ENCODE assay signal across 33 cellular contexts in genomic region chr5:173981362-173981761, GRCh38. TPM values are rescaled to one million over a fixed set of nuclear protein-coding genes. Genes with fewer than 3 reads are reported as not detected.
"Had no signal": no experiment of that assay in that cellular context is flagged by ENCODE, and none has a peak within 500 bp of the region (broad histone marks: within the 10 kb centered on the region; RNA-seq: fewer than 3 reads in every experiment).

No MANE protein-coding gene starts in this region.

- H3K9me3 Mint-ChIP-seq: activated T-cell treated with anti-CD3 and anti-CD28 coated beads, Interleukin-2, amount 50 U/mL, for 4 hours; activated T-helper 2 cell treated with anti-CD3 and anti-CD28 coated beads, Interferon-gamma antibody, Interleukin-2, Interleukin-4, amounts not matched to agents 10 μg/mL and 5 μg/mL and 100 μg/mL, durations not matched to agents 14 hours and 24 hours and 36 hours; dendritic cell treated with granulocyte-macrophage colony-stimulating factor and Interleukin-4, amounts not matched to agents 40 ng/mL and 50 ng/mL, for 4 days; natural killer cell; stimulated activated effector memory CD8-positive, alpha-beta T cell treated with anti-CD3 and anti-CD28 coated beads, Interleukin-12 subunit alpha, Interleukin-12 subunit beta, amount 100 ng/mL, for 72 hours; stimulated activated naive CD8-positive, alpha-beta T cell treated with anti-CD3 and anti-CD28 coated beads, Interleukin-15, amount 100 ng/mL, for 72 hours; T-helper 2 cell treated with Interferon-gamma antibody and Interleukin-4, amounts not matched to agents 5 μg/mL and 100 μg/mL, for 36 hours had no signal

- H3K27me3 ChIP-seq: adrenal gland, ascending aorta, brain microvascular endothelial cell, pancreas had no signal

- H3K4me3 ChIP-seq: adrenal gland, ascending aorta, heart right ventricle, left lung, lung, pancreas, tibial artery had no signal

- H3K36me3 ChIP-seq: adrenal gland, ascending aorta, brain microvascular endothelial cell, heart right ventricle, left lung, pancreas, tibial artery, WERI-Rb-1 had no signal

- H3K27ac Mint-ChIP-seq: activated naive CD8-positive, alpha-beta T cell; activated T-helper 2 cell treated with anti-CD3 and anti-CD28 coated beads, Interferon-gamma antibody, Interleukin-2, Interleukin-4, amounts not matched to agents 10 μg/mL and 5 μg/mL and 100 μg/mL, durations not matched to agents 14 hours and 24 hours and 36 hours; dendritic cell treated with granulocyte-macrophage colony-stimulating factor and Interleukin-4, amounts not matched to agents 40 ng/mL and 50 ng/mL, for 4 days; natural killer cell; stimulated activated effector memory CD8-positive, alpha-beta T cell treated with anti-CD3 and anti-CD28 coated beads, Interleukin-12 subunit alpha, Interleukin-12 subunit beta, amount 100 ng/mL, for 72 hours; stimulated activated naive CD8-positive, alpha-beta T cell treated with anti-CD3 and anti-CD28 coated beads, Interleukin-15, amount 100 ng/mL, for 72 hours; T-helper 2 cell treated with Interferon-gamma antibody and Interleukin-4, amounts not matched to agents 5 μg/mL and 100 μg/mL, for 36 hours had no signal

- DNase-seq: activated CD4-positive, alpha-beta T cell treated with anti-CD3 and anti-CD28 coated beads for 1 hour; activated CD4-positive, alpha-beta T cell treated with anti-CD3 and anti-CD28 coated beads, Interleukin-2, amount 50 U/mL, for 4 hours; activated CD8-positive, alpha-beta memory T cell treated with anti-CD3 and anti-CD28 coated beads, Interleukin-2, amount 50 U/mL, for 48 hours; activated naive CD4-positive, alpha-beta T cell; activated T-cell treated with anti-CD3 and anti-CD28 coated beads, Interleukin-2, amount 50 U/mL, for 4 hours; adrenal gland; brain microvascular endothelial cell; caudate nucleus; effector CD4-positive, alpha-beta T cell; foreskin fibroblast; heart right ventricle; kidney glomerular epithelial cell; left lung; midbrain; natural killer cell; right cardiac atrium; stimulated activated CD4-positive, alpha-beta T cell treated with anti-CD3 and anti-CD28 coated beads, Interleukin-12 subunit alpha, Interleukin-12 subunit beta, amount 100 ng/mL, for 4 hours; stimulated activated naive CD8-positive, alpha-beta T cell treated with anti-CD3 and anti-CD28 coated beads, Interleukin-15, amount 100 ng/mL, for 72 hours; tibial artery; WERI-Rb-1 had no signal

- H3K4me1 ChIP-seq: adrenal gland, ascending aorta, heart right ventricle, left lung, pancreas, tibial artery had no signal

- H3K4me3 Mint-ChIP-seq: activated naive CD8-positive, alpha-beta T cell; activated T-cell treated with anti-CD3 and anti-CD28 coated beads, Interleukin-2, amount 50 U/mL, for 4 hours; dendritic cell treated with granulocyte-macrophage colony-stimulating factor and Interleukin-4, amounts not matched to agents 40 ng/mL and 50 ng/mL, for 4 days; natural killer cell; stimulated activated effector memory CD8-positive, alpha-beta T cell treated with anti-CD3 and anti-CD28 coated beads, Interleukin-12 subunit alpha, Interleukin-12 subunit beta, amount 100 ng/mL, for 72 hours; stimulated activated naive CD8-positive, alpha-beta T cell treated with anti-CD3 and anti-CD28 coated beads, Interleukin-15, amount 100 ng/mL, for 72 hours; T-helper 2 cell treated with Interferon-gamma antibody and Interleukin-4, amounts not matched to agents 5 μg/mL and 100 μg/mL, for 36 hours had no signal

- H3K9me3 ChIP-seq: adrenal gland, ascending aorta, left lung, pancreas had no signal

- H3K4me1 Mint-ChIP-seq: natural killer cell; stimulated activated effector memory CD8-positive, alpha-beta T cell treated with anti-CD3 and anti-CD28 coated beads, Interleukin-12 subunit alpha, Interleukin-12 subunit beta, amount 100 ng/mL, for 72 hours; stimulated activated naive CD8-positive, alpha-beta T cell treated with anti-CD3 and anti-CD28 coated beads, Interleukin-15, amount 100 ng/mL, for 72 hours had no signal

- H3K27ac ChIP-seq: adrenal gland, ascending aorta, brain microvascular endothelial cell, heart right ventricle, left lung, pancreas, tibial artery, WERI-Rb-1 had no signal

- H3K36me3 Mint-ChIP-seq: activated naive CD8-positive, alpha-beta T cell; natural killer cell; stimulated activated effector memory CD8-positive, alpha-beta T cell treated with anti-CD3 and anti-CD28 coated beads, Interleukin-12 subunit alpha, Interleukin-12 subunit beta, amount 100 ng/mL, for 72 hours had no signal

RNA-seq across cellular contexts. Expression of gene C5orf47, which starts 7.6 kb away (rescaled TPM):
- total RNA-seq: activated CD8-positive, alpha-beta memory T cell treated with anti-CD3 and anti-CD28 coated beads for 36 hours; activated T-cell treated with anti-CD3 and anti-CD28 coated beads, Interleukin-2, amount 50 U/mL, for 4 hours; activated T-helper 2 cell treated with anti-CD3 and anti-CD28 coated beads, Interferon-gamma antibody, Interleukin-2, Interleukin-4, amounts not matched to agents 10 μg/mL and 5 μg/mL and 100 μg/mL, durations not matched to agents 14 hours and 24 hours and 36 hours; ascending aorta; fibroblast of lung; natural killer cell; pulmonary artery endothelial cell; skeletal muscle tissue; ureter had no signal
- polyA plus RNA-seq: fibroblast of lung had no signal
